In the genomic region with DNA sequence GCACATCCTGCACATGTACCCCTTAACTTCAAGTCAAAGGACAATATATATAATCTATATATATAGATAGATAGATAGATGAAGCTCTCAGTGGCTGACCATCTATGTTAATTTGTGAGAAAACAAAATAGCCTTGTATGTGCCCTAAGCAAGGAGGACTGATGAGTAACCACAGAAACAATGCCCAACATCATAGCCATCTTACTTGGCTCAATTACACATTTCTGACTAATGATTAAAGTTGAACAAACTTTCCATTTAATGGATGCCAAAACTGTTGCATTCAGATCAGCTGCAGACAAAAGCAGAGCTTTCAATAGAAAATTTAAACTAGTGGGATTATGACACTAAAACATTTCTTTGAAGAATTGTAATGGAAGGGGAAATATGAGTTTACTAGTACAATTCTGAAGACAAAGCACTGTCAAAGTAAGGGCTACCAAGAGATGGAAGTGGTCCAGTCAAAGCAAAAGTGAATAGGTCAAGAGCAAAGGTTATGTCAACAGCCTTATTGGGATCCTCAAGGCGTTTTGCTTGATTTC, we compare ENCODE assay signal across 23 cellular contexts.
DNase-seq lines count a peak whose midpoint lies in the region; ATAC-seq, FAIRE-seq and TF ChIP-seq lines count a peak whose summit lies in the region.
"Had no signal": no experiment of that assay in that cellular context is flagged by ENCODE, and none has a peak within 500 bp of the region (broad histone marks: within the 10 kb centered on the region; RNA-seq: fewer than 3 reads in every experiment).

No MANE protein-coding gene starts in this region.

- no peak overlapping the region for H3K4me3 ChIP-seq in fibroblast of lung (replicated peaks in 1 of 4; ENCODE audit: control extremely low read depth in 1 of 4, insufficient read depth in 1 of 4, low read depth in 3 of 4, low read length in 4 of 4)
- H3K4me3 ChIP-seq: GM23248, K562, lower lobe of right lung, Peyer's patch, smooth muscle cell, suprapubic skin had no signal

- no peaks in the 10 kb centered on the region for H3K9me3 ChIP-seq in fibroblast of lung (ENCODE audit: control insufficient read depth, insufficient read depth, low read depth, low read length)

- no peak for TF ChIP-seq POLR2A in H54 (IDR thresholded peaks at IDR 0.05; ENCODE audit: low read depth, low read length)

- H3K36me3 ChIP-seq in fibroblast of lung (ENCODE audit: control insufficient read depth, insufficient read depth, low read length), result no peaks in the 10 kb centered on the region
- H3K36me3 ChIP-seq: lower lobe of right lung, Peyer's patch, suprapubic skin had no signal

- H4K20me1 ChIP-seq in fibroblast of lung (ENCODE audit: control insufficient read depth, extremely low read depth, insufficient read depth, low read length), result no peaks in the 10 kb centered on the region

- no peak for TF ChIP-seq CTCF in fibroblast of lung (conservative IDR thresholded peaks at IDR 0.05 in 1 of 2, IDR thresholded peaks at IDR 0.05 in 1 of 2; ENCODE audit: low read depth in 1 of 2, low read length in 2 of 2)

- no peak overlapping the region for H3K27ac ChIP-seq in fibroblast of lung (ENCODE audit: insufficient read depth, low read length)
- H3K27ac ChIP-seq: GM23248, lower lobe of right lung, parathyroid adenoma, Peyer's patch, suprapubic skin, VCaP had no signal

- no peaks in the 10 kb centered on the region for H3K79me2 ChIP-seq in fibroblast of lung (ENCODE audit: control insufficient read depth, insufficient read depth, low read length)
- H3K79me2 ChIP-seq: parathyroid adenoma had no signal

- no peaks in the 10 kb centered on the region for H3K4me1 ChIP-seq in fibroblast of lung (ENCODE audit: control insufficient read depth, extremely low read depth, insufficient read depth, low read length)
- H3K4me1 ChIP-seq: lower lobe of right lung, parathyroid adenoma, Peyer's patch, suprapubic skin had no signal

- intact Hi-C loops in left cardiac atrium (cut with DNase I), result no loop called here

- H3K27me3 ChIP-seq in fibroblast of lung (ENCODE audit: control insufficient read depth, insufficient read depth, low read length), result no peaks in the 10 kb centered on the region
- H3K27me3 ChIP-seq: Peyer's patch, suprapubic skin had no signal

- no peak overlapping the region for H3K4me2 ChIP-seq in fibroblast of lung (ENCODE audit: extremely low read depth, insufficient read depth, low read length)
- H3K4me2 ChIP-seq: smooth muscle cell had no signal

- DNase-seq in H54 (ENCODE audit: insufficient read length, low spot score), result no peak
- peak; percentile 21 for DNase-seq in amniotic epithelial cell (ENCODE audit: low read depth)
- peak; percentile 46 to 94 for DNase-seq in fibroblast of lung (ENCODE audit: low read depth in 2 of 2)
- peak; percentile 79 for DNase-seq in renal cortical epithelial cell (ENCODE audit: low read depth)
- DNase-seq in NCI-H2196 treated with DMSO at 0.1 percent for 48 hours (lab: John Stamatoyannopoulos, UW; ENCODE audit: unreplicated experiment), result no peak
- DNase-seq in left cardiac atrium, result no peak
- DNase-seq in DMS53 (lab: John Stamatoyannopoulos, UW), result no peak
- DNase-seq: activated CD4-positive, alpha-beta memory T cell treated with anti-CD3 and anti-CD28 coated beads, Interleukin-2, amount 10 ng/mL, durations not matched to agents 7 days and 5 days; activated naive CD8-positive, alpha-beta T cell treated with anti-CD3 and anti-CD28 coated beads for 36 hours; activated T-cell treated with anti-CD3 and anti-CD28 coated beads, Interleukin-2, amount 50 U/mL, for 72 hours; effector memory CD8-positive, alpha-beta T cell; GM23248; lower lobe of right lung; NCI-H1092 treated with DMSO at 0.1 percent for 48 hours; Peyer's patch; stimulated activated CD4-positive, alpha-beta T cell treated with anti-CD3 and anti-CD28 coated beads, Interleukin-4, amount 100 ng/mL, for 4 hours; stimulated activated CD8-positive, alpha-beta memory T cell treated with anti-CD3 and anti-CD28 coated beads, Interleukin-4, amount 100 ng/mL, for 48 hours had no signal

- H2AFZ ChIP-seq in fibroblast of lung (ENCODE audit: low read length), result no peak overlapping the region
- H2AFZ ChIP-seq: GM23248, parathyroid adenoma had no signal

- no peak overlapping the region for H3K9ac ChIP-seq in fibroblast of lung (ENCODE audit: insufficient read depth, low read length)
- H3K9ac ChIP-seq: GM23248, parathyroid adenoma had no signal

- no peak for ATAC-seq in left cardiac atrium
- no peak for ATAC-seq in HG02759 (IDR thresholded peaks at IDR 0.05; ENCODE audit: unreplicated experiment)
- ATAC-seq: activated T-cell treated with anti-CD3 and anti-CD28 coated beads, Interleukin-2, amount 50 U/mL, for 72 hours; effector memory CD8-positive, alpha-beta T cell; K562; lower lobe of right lung had no signal

- peak; percentile 85 for FAIRE-seq in H54 (lab: Jason Lieb, UNC)
- FAIRE-seq: K562 had no signal

Comparison
In these comparisons a context has a peak if more than half of its experiments do, and no peak if none do; other contexts are left out.
1. DNase-seq: peak in amniotic epithelial cell (single experiment), fibroblast of lung (2 of 2) and renal cortical epithelial cell (single experiment); none in H54 (single experiment), NCI-H2196 treated with DMSO at 0.1 percent for 48 hours (single experiment), left cardiac atrium (single experiment) and DMS53 (single experiment).